8 cellular contexts compared by ENCODE assay signal in genomic region chr1:116666747-116667576, GRCh38. TPM values are rescaled to one million over a fixed set of nuclear protein-coding genes. Genes with fewer than 3 reads are reported as not detected.
A peak's percentile ranks its signal among the peaks of the same experiment; 100 is the strongest.
DNase-seq lines count a peak whose midpoint lies in the region; ATAC-seq and TF ChIP-seq lines count a peak whose summit lies in the region.

No MANE protein-coding gene starts in this region.

- no peaks in the 10 kb centered on the region for H4K20me1 ChIP-seq in DND-41 (ENCODE audit: insufficient read depth, low read length)

- H3K4me1 ChIP-seq in DND-41 (ENCODE audit: insufficient read depth, low read length): peaks cover 23% of the 10 kb centered on the region
- peaks cover 0 to 28% (median 12%) of the 10 kb centered on the region in 12 donors for H3K4me1 ChIP-seq in heart left ventricle

- ATAC-seq in DND-41 (ENCODE audit: insufficient read depth, low read depth) (0 out of 3 replicates have a peak, but pooled peaks have one; percentile 3), HG03354 (IDR thresholded peaks at IDR 0.05; ENCODE audit: poor library complexity, severe bottlenecking, unreplicated experiment) (peak; percentile 12), heart left ventricle (peak in 2 of 4 donors; percentile 7 to 21), GM18502 (IDR thresholded peaks at IDR 0.05; ENCODE audit: poor library complexity, unreplicated experiment) (no peak)

- WGBS in heart left ventricle, 4 donors: 2 to 5% (median 3%) methylated on average over 41 to 62 of the region's 62 CpGs

- H3K27me3 ChIP-seq in DND-41 (ENCODE audit: insufficient read depth, low read length, poor library complexity) (peaks cover 11% of the 10 kb centered on the region), heart left ventricle (peaks cover 0 to 41% (median 0%) of the 10 kb centered on the region in 9 donors)

- no peak overlapping the region for H3K9ac ChIP-seq in DND-41 (ENCODE audit: low read depth, low read length)

- TF ChIP-seq CTCF in DND-41 (IDR thresholded peaks at IDR 0.05; ENCODE audit: borderline replicate concordance, extremely low read depth, low read length, poor library complexity, severe bottlenecking) (no peak), heart left ventricle (IDR thresholded peaks at IDR 0.05) (no peak)

- no peak for TF ChIP-seq POLR2A in heart left ventricle (IDR thresholded peaks at IDR 0.05)

- intact Hi-C loops in heart left ventricle (cut with DNase I): loop anchor here in 1 of 10 donors (5.0 kb wide), 1 partner anchor 95 kb away; the partner anchor contains the start of gene CD58

- no peak overlapping the region for H3K4me2 ChIP-seq in DND-41 (ENCODE audit: insufficient read depth, low read length)

- no peak for DNase-seq in DND-41
- peak; percentile 59 for DNase-seq in activated CD8-positive, alpha-beta memory T cell treated with anti-CD3 and anti-CD28 coated beads, Interleukin-2, amount 50 U/mL, for 48 hours
- DNase-seq in heart left ventricle: peak in 1 of 5 donors; percentile 63
- peak; percentile 74 for DNase-seq in retina
- no peak for DNase-seq in SW 1271 (lab: John Stamatoyannopoulos, UW)
- DNase-seq in GF-D8 (lab: John Stamatoyannopoulos, UW): no peak

- H3K36me3 ChIP-seq in DND-41 (ENCODE audit: insufficient read depth, low read length): no peaks in the 10 kb centered on the region
- no peaks in the 10 kb centered on the region for H3K36me3 ChIP-seq in heart left ventricle

- H3K9me3 ChIP-seq in DND-41 (ENCODE audit: insufficient read depth, low read length, severe bottlenecking): no peaks in the 10 kb centered on the region
- H3K9me3 ChIP-seq in heart left ventricle: no peaks in the 10 kb centered on the region

- H3K27ac ChIP-seq in DND-41 (ENCODE audit: low read length): no peak overlapping the region
- H3K27ac ChIP-seq in heart left ventricle: peak overlapping the region in 5 of 12 donors; percentile 57 to 66 (median 61)

- H3K4me3 ChIP-seq in DND-41 (ENCODE audit: low read depth in 1 of 2, low read length in 2 of 2): no peak overlapping the region
- peak overlapping the region; percentile 51 to 90 (median 74) for H3K4me3 ChIP-seq in heart left ventricle

- no peaks in the 10 kb centered on the region for H3K79me2 ChIP-seq in DND-41 (ENCODE audit: insufficient read depth, low read length)

- H2AFZ ChIP-seq in DND-41 (ENCODE audit: low read depth, low read length): no peak overlapping the region

RNA-seq across cellular contexts. Expression of gene IGSF3, which starts 0.6 kb away (rescaled TPM):
- total RNA-seq in heart left ventricle: 10 to 100 TPM in 7 of 9 donors, 1 to 10 TPM in 2; 8.4 to 19.3 (median 11.9) TPM
- 1 to 10 TPM; 3.5 to 7.2 TPM for polyA plus RNA-seq in heart left ventricle

Comparison
In these comparisons a context has a peak if more than half of its experiments do, and no peak if none do; other contexts are left out.
1. DNase-seq: peak in activated CD8-positive, alpha-beta memory T cell treated with anti-CD3 and anti-CD28 coated beads, Interleukin-2, amount 50 U/mL, for 48 hours (single experiment) and retina (single experiment); none in DND-41 (single experiment), SW 1271 (0 of 2) and GF-D8 (single experiment).
2. H3K4me3 ChIP-seq: peak in heart left ventricle (12 of 12); none in DND-41 (0 of 2).